10 cellular contexts compared by ENCODE assay signal in genomic region chr10:11881477-11882417, GRCh38. TPM values are rescaled to one million over a fixed set of nuclear protein-coding genes. Genes with fewer than 3 reads are reported as not detected.
DNase-seq lines count a peak whose midpoint lies in the region; ATAC-seq and TF ChIP-seq lines count a peak whose summit lies in the region.
"Had no signal": no experiment of that assay in that cellular context is flagged by ENCODE, and none has a peak within 500 bp of the region (broad histone marks: within the 10 kb centered on the region; RNA-seq: fewer than 3 reads in every experiment).

No MANE protein-coding gene starts in this region.

- peaks cover 17% of the 10 kb centered on the region for H3K4me1 Mint-ChIP-seq in HFFc6 (ENCODE audit: low read depth)
- peaks cover 4% of the 10 kb centered on the region for H3K4me1 Mint-ChIP-seq in activated naive CD8-positive, alpha-beta T cell treated with anti-CD3 and anti-CD28 coated beads, Interleukin-2, amount 50 U/mL, for 24 hours

- DNase-seq in AG08396 (ENCODE audit: low spot score) (peak; percentile 63), HFFc6 (peak; percentile 25), left lobe of liver (ENCODE audit: low spot score) (no peak), NCI-H82 treated with DMSO at 0.1 percent for 48 hours (lab: John Stamatoyannopoulos, UW; ENCODE audit: unreplicated experiment) (no peak)
- DNase-seq in activated naive CD8-positive, alpha-beta T cell treated with anti-CD3 and anti-CD28 coated beads, Interleukin-2, amount 50 U/mL, for 24 hours: no peak
- DNase-seq in activated naive CD4-positive, alpha-beta T cell treated with Interleukin-2 at 50 U/mL for 16 hours: no peak
- DNase-seq in activated CD8-positive, alpha-beta memory T cell treated with anti-CD3 and anti-CD28 coated beads for 24 hours: no peak
- DNase-seq: midbrain had no signal

- H3K4me3 Mint-ChIP-seq in HFFc6: peak overlapping the region; percentile 2; the same call in 1 of the 2 replicates
- no peak overlapping the region for H3K4me3 Mint-ChIP-seq in activated naive CD8-positive, alpha-beta T cell treated with anti-CD3 and anti-CD28 coated beads, Interleukin-2, amount 50 U/mL, for 24 hours

- peak overlapping the region; percentile 11; the same call in 1 of the 2 replicates for H3K27ac Mint-ChIP-seq in HFFc6
- no peak overlapping the region for H3K27ac Mint-ChIP-seq in activated naive CD8-positive, alpha-beta T cell treated with anti-CD3 and anti-CD28 coated beads, Interleukin-2, amount 50 U/mL, for 24 hours

- no peaks in the 10 kb centered on the region for H3K9me3 Mint-ChIP-seq in HFFc6
- no peaks in the 10 kb centered on the region for H3K9me3 Mint-ChIP-seq in activated naive CD8-positive, alpha-beta T cell treated with anti-CD3 and anti-CD28 coated beads, Interleukin-2, amount 50 U/mL, for 24 hours

- no peaks in the 10 kb centered on the region for H3K36me3 Mint-ChIP-seq in HFFc6 (ENCODE audit: low read depth)
- no peaks in the 10 kb centered on the region for H3K36me3 Mint-ChIP-seq in activated naive CD8-positive, alpha-beta T cell treated with anti-CD3 and anti-CD28 coated beads, Interleukin-2, amount 50 U/mL, for 24 hours (ENCODE audit: low read depth)

- H3K27me3 Mint-ChIP-seq in HFFc6 (ENCODE audit: insufficient read depth): no peaks in the 10 kb centered on the region
- no peaks in the 10 kb centered on the region for H3K27me3 Mint-ChIP-seq in activated naive CD8-positive, alpha-beta T cell treated with anti-CD3 and anti-CD28 coated beads, Interleukin-2, amount 50 U/mL, for 24 hours

- TF ChIP-seq CTCF in HFFc6 (IDR thresholded peaks at IDR 0.05): 0 out of 2 replicates have a peak, but pooled peaks have one; percentile 13

- peak; percentile 10 for ATAC-seq in activated naive CD8-positive, alpha-beta T cell treated with anti-CD3 and anti-CD28 coated beads, Interleukin-2, amount 50 U/mL, for 24 hours
- ATAC-seq in left lobe of liver (peak; percentile 71), HG02840 (IDR thresholded peaks at IDR 0.05; ENCODE audit: low FRiP score, unreplicated experiment) (no peak)
- ATAC-seq: activated CD4-positive, CD25-positive, alpha-beta regulatory T cell treated with anti-CD3 and anti-CD28 coated beads, Interleukin-2, amount 50 U/mL, for 24 hours had no signal

RNA-seq across cellular contexts. Expression of gene PROSER2, which starts 58.6 kb away (rescaled TPM):
- total RNA-seq in HFFc6 (2021; fragmentation: NEBNext Ultra II Directional; extraction: Animal tissue kit (Norgen Biotek cat#: 25700)): 1 to 10 TPM in 5 of 6 experiments, under 1 TPM in 1; 0.74 to 2.9 (median 1.5) TPM
- total RNA-seq in left lobe of liver: 38.3 TPM

Comparison
In these comparisons a context has a peak if more than half of its experiments do, and no peak if none do; other contexts are left out.
1. DNase-seq: peak in AG08396 (single experiment) and HFFc6 (single experiment); none in activated naive CD8-positive, alpha-beta T cell treated with anti-CD3 and anti-CD28 coated beads, Interleukin-2, amount 50 U/mL, for 24 hours (single experiment), left lobe of liver (single experiment), activated naive CD4-positive, alpha-beta T cell treated with Interleukin-2 at 50 U/mL for 16 hours (single experiment), activated CD8-positive, alpha-beta memory T cell treated with anti-CD3 and anti-CD28 coated beads for 24 hours (single experiment) and NCI-H82 treated with DMSO at 0.1 percent for 48 hours (single experiment).
2. RNA of gene PROSER2, which starts 58.6 kb away (total RNA-seq): 38.3 TPM in left lobe of liver (single experiment); 0.74 to 2.9 TPM in HFFc6; every median in the first group is over 10 times any median in the second.